ENCODE assay signal across 22 cellular contexts in genomic region chr17:22516861-22517636, GRCh38.
DNase-seq lines count a peak whose midpoint lies in the region; ATAC-seq, FAIRE-seq and TF ChIP-seq lines count a peak whose summit lies in the region.
"Had no signal": no experiment of that assay in that cellular context is flagged by ENCODE, and none has a peak within 500 bp of the region (broad histone marks: within the 10 kb centered on the region; RNA-seq: fewer than 3 reads in every experiment).

No MANE protein-coding gene starts in this region.

- no peak for TF ChIP-seq RAD21 in A549 (conservative IDR thresholded peaks at IDR 0.05 in 1 of 2, IDR thresholded peaks at IDR 0.05 in 1 of 2)

- POLR2A ChIA-PET in A549 (lab: Yijun Ruan, JAX), result no interaction called here

- H3K9me3 ChIP-seq in A549, result no peaks in the 10 kb centered on the region
- H3K9me3 ChIP-seq: BE2C had no signal

- no peak for FAIRE-seq in A549 (lab: Jason Lieb, UNC)
- FAIRE-seq: D721Med, GM19239, HepG2 had no signal

- intact Hi-C loops in posterior vena cava (cut with DNase I), result no loop called here

- H3K4me3 ChIP-seq in A549 (no peak overlapping the region), coronary artery (no peak overlapping the region)

- no peak for TF ChIP-seq POLR2A in A549 (IDR thresholded peaks at IDR 0.05; ENCODE audit: low read length)

- ATAC-seq in A549 (no peak), HG03521 (IDR thresholded peaks at IDR 0.05; ENCODE audit: unreplicated experiment) (no peak), GM19467 (IDR thresholded peaks at IDR 0.05; ENCODE audit: unreplicated experiment) (no peak)
- ATAC-seq: HCT116, HepG2 had no signal

- CTCF ChIA-PET in A549 (lab: Yijun Ruan, JAX), result no interaction called here

- H3K27ac ChIP-seq in A549 (no peak overlapping the region), coronary artery (no peak overlapping the region)

- H3K4me2 ChIP-seq in A549, result peak overlapping the region; percentile 48; the same call in 2 of the 3 replicates

- TF ChIP-seq CTCF in A549 (IDR thresholded peaks at IDR 0.05), result no peak
- no peak for TF ChIP-seq CTCF in GM13977 (IDR thresholded peaks at IDR 0.05; ENCODE audit: extremely low read depth, insufficient read depth, missing control alignments)
- TF ChIP-seq CTCF in coronary artery (IDR thresholded peaks at IDR 0.05), result no peak

- H3K4me1 ChIP-seq in A549, result no peaks in the 10 kb centered on the region
- H3K4me1 ChIP-seq: BE2C, Caco-2 had no signal

- TF ChIP-seq EP300 in A549 (IDR thresholded peaks at IDR 0.05), result no peak

- in situ Hi-C loops in GM13977 (cut with MboI; ENCODE audit: low pct_unique_long_range_greater_than_20kb, low sequenced_read_pairs, unreplicated experiment), result no loop called here

- 24% methylated on average over 18 of the region's 26 CpGs for WGBS in A549 (ENCODE audit: missing lambda C conversion rate)

- DNase-seq in A549 (ENCODE audit: low read depth in 1 of 2, low spot score in 1 of 2) (no peak), GM13977 (ENCODE audit: low spot score) (peak; percentile 1), coronary artery (ENCODE audit: low spot score) (peak; percentile 45), posterior vena cava (ENCODE audit: low spot score) (peak; percentile 60), Kasumi-1 (lab: John Stamatoyannopoulos, UW) (no peak), SKM-1 treated with dmso at 0.1 percent for 144 hours (lab: John Stamatoyannopoulos, UW; ENCODE audit: unreplicated experiment) (no peak)
- DNase-seq: 8988T; BE2C; C1 segment of cervical spinal cord; Caco-2; CD4-positive, alpha-beta T cell; GDM1; GOT3; H7; HFFc6; KG1 had no signal

TF ChIP-seq in A549, 52 proteins besides CTCF, POLR2A, EP300 and RAD21:
- TF ChIP-seq RCOR1 (IDR thresholded peaks at IDR 0.05; ENCODE audit: low read depth, low read length), result no peak
- TF ChIP-seq, protein P1, sequence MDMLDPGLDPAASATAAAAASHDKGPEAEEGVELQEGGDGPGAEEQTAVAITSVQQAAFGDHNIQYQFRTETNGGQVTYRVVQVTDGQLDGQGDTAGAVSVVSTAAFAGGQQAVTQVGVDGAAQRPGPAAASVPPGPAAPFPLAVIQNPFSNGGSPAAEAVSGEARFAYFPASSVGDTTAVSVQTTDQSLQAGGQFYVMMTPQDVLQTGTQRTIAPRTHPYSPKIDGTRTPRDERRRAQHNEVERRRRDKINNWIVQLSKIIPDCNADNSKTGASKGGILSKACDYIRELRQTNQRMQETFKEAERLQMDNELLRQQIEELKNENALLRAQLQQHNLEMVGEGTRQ (IDR thresholded peaks at IDR 0.05), result no peak
- TF ChIP-seq RARB (CRISPR knock-in tag; IDR thresholded peaks at IDR 0.05), result no peak
- TF ChIP-seq ZC3H11A (IDR thresholded peaks at IDR 0.05), result no peak
- no peak for TF ChIP-seq POLR2AphosphoS2 (conservative IDR thresholded peaks at IDR 0.05; ENCODE audit: low read length)
- no peak for TF ChIP-seq EHMT2 (IDR thresholded peaks at IDR 0.05; ENCODE audit: low read depth)
- TF ChIP-seq FOXS1 (CRISPR knock-in tag; IDR thresholded peaks at IDR 0.05), result no peak

Comparison
In these comparisons a context has a peak if more than half of its experiments do, and no peak if none do; other contexts are left out.
1. DNase-seq: peak in GM13977 (single experiment), coronary artery (single experiment) and posterior vena cava (single experiment); none in A549 (0 of 2), Kasumi-1 (0 of 2) and SKM-1 treated with dmso at 0.1 percent for 144 hours (single experiment).